9 cellular contexts compared by ENCODE assay signal in genomic region chr11:76379811-76380160, GRCh38. TPM values are rescaled to one million over a fixed set of nuclear protein-coding genes. Genes with fewer than 3 reads are reported as not detected.
DNase-seq lines count a peak whose midpoint lies in the region; ATAC-seq and TF ChIP-seq lines count a peak whose summit lies in the region.
"Had no signal": no experiment of that assay in that cellular context is flagged by ENCODE, and none has a peak within 500 bp of the region (broad histone marks: within the 10 kb centered on the region; RNA-seq: fewer than 3 reads in every experiment).

No MANE protein-coding gene starts in this region.

- CTCF ChIA-PET in BJ (lab: Yijun Ruan, JAX): no interaction called here

- peak overlapping the region; percentile 89 to 95 for H3K27ac Mint-ChIP-seq in effector memory CD8-positive, alpha-beta T cell
- no peak overlapping the region for H3K27ac Mint-ChIP-seq in neural crest cell (ENCODE audit: unreplicated experiment)

- peaks cover 52 to 64% of the 10 kb centered on the region in 2 donors for H3K4me1 Mint-ChIP-seq in effector memory CD8-positive, alpha-beta T cell (ENCODE audit: low read depth in 2 of 2)
- peaks cover 53% of the 10 kb centered on the region for H3K4me1 Mint-ChIP-seq in neural crest cell

- H3K36me3 Mint-ChIP-seq in effector memory CD8-positive, alpha-beta T cell (ENCODE audit: insufficient read depth): peaks cover 14% of the 10 kb centered on the region
- H3K36me3 Mint-ChIP-seq in neural crest cell (ENCODE audit: low read depth): peaks cover 11% of the 10 kb centered on the region

- TF ChIP-seq CTCF in BJ (IDR thresholded peaks at IDR 0.05; ENCODE audit: insufficient read depth, low read depth, low read length) (no peak), neural crest cell (conservative IDR thresholded peaks at IDR 0.05) (no peak), omental fat pad (IDR thresholded peaks at IDR 0.05) (no peak)

- no peaks in the 10 kb centered on the region for H3K9me3 ChIP-seq in MG63

- POLR2A ChIA-PET in BJ (lab: Charles Lee): interaction anchor here (0.6 kb wide), 1 partner anchor 50 kb away, joined by 6 read pairs; no protein-coding TSS in a partner anchor

- H3K4me3 Mint-ChIP-seq in effector memory CD8-positive, alpha-beta T cell: peak overlapping the region; percentile 89 to 96
- peak overlapping the region; percentile 95 for H3K4me3 Mint-ChIP-seq in neural crest cell

- no peaks in the 10 kb centered on the region for H3K9me3 Mint-ChIP-seq in effector memory CD8-positive, alpha-beta T cell
- H3K9me3 Mint-ChIP-seq in neural crest cell: no peaks in the 10 kb centered on the region

- no peaks in the 10 kb centered on the region for H3K36me3 ChIP-seq in BJ (ENCODE audit: control insufficient read depth, insufficient read depth, low read length)
- H3K36me3 ChIP-seq in MG63: 0 out of 2 replicates have a peak, but pooled peaks cover 2% of the 10 kb centered on the region

- no peak for ATAC-seq in effector memory CD8-positive, alpha-beta T cell (replicated peaks)
- ATAC-seq in omental fat pad (ENCODE audit: low FRiP score) (no peak), HG03565 (IDR thresholded peaks at IDR 0.05; ENCODE audit: unreplicated experiment) (no peak)

- H3K27me3 ChIP-seq in BJ (ENCODE audit: control insufficient read depth, insufficient read depth, low read length) (no peaks in the 10 kb centered on the region), MG63 (no peaks in the 10 kb centered on the region)

- H3K4me3 ChIP-seq in BJ (ENCODE audit: low read depth, low read length) (peak overlapping the region; percentile 62), MG63 (peak overlapping the region; percentile 73)

- no peak for DNase-seq in BJ (ENCODE audit: low read depth)
- no peak for DNase-seq in MG63
- DNase-seq in effector memory CD8-positive, alpha-beta T cell: no peak
- no peak for DNase-seq in neural crest cell (ENCODE audit: low read depth, low spot score)
- DNase-seq in DMS53 (lab: John Stamatoyannopoulos, UW): no peak
- no peak for DNase-seq in SW480 (ENCODE audit: low spot score)
- DNase-seq in omental fat pad (ENCODE audit: low spot score): no peak
- DNase-seq: NCI-H187 had no signal

- H3K27me3 Mint-ChIP-seq in effector memory CD8-positive, alpha-beta T cell: no peaks in the 10 kb centered on the region
- no peaks in the 10 kb centered on the region for H3K27me3 Mint-ChIP-seq in neural crest cell (ENCODE audit: low read depth)

RNA-seq across cellular contexts. Expression of gene THAP12, which starts 1.1 kb away (rescaled TPM):
- polyA plus RNA-seq in BJ (2011; rRNA removed): 15.5 and 31.8 TPM in 2 replicates
- 8.1 and 10.3 TPM in 2 replicates for polyA minus RNA-seq in BJ (2011; rRNA and poly(A)+ RNA removed)
- 53.6 and 137 TPM in 2 replicates for total RNA-seq in MG63 (2014; rRNA removed; shearing (Covaris generic); ENCODE audit: low replicate concordance)
- total RNA-seq in neural crest cell (55.2 and 62.0 TPM in 2 replicates), omental fat pad (10 to 100 TPM; 35.4 to 59.9 (median 42.7) TPM)

RNA-seq across cellular contexts. Expression of gene GVQW3, which starts 1.3 kb away (rescaled TPM):
- 1.2 and 1.3 TPM in 2 replicates for polyA plus RNA-seq in BJ (2011; rRNA removed)
- 1.1 and 1.2 TPM in 2 replicates for polyA minus RNA-seq in BJ (2011; rRNA and poly(A)+ RNA removed)
- 0.54 and 1.0 TPM in 2 replicates for total RNA-seq in MG63 (2014; rRNA removed; shearing (Covaris generic); ENCODE audit: low replicate concordance)
- total RNA-seq in neural crest cell (13.8 and 13.9 TPM in 2 replicates), omental fat pad (1 to 10 TPM in 3 of 4 donors, under 1 TPM in 1; 0.96 to 2.0 (median 1.4) TPM)
